ENCODE assay signal across 28 cellular contexts in genomic region chr7:108652886-108653285, GRCh38.
"Had no signal": no experiment of that assay in that cellular context is flagged by ENCODE, and none has a peak within 500 bp of the region (broad histone marks: within the 10 kb centered on the region; RNA-seq: fewer than 3 reads in every experiment).

No MANE protein-coding gene starts in this region.

- H3K4me1 ChIP-seq: colonic mucosa, esophagus squamous epithelium, foreskin keratinocyte, gastrocnemius medialis, heart left ventricle, heart right ventricle had no signal

- H3K36me3 ChIP-seq: colonic mucosa, esophagus muscularis mucosa, esophagus squamous epithelium, gastrocnemius medialis, gastroesophageal sphincter, heart left ventricle, heart right ventricle had no signal

- DNase-seq: colonic mucosa; cortex of kidney; dermis blood vessel endothelial cell; dorsolateral prefrontal cortex; effector CD4-positive, alpha-beta T cell; effector CD8-positive, alpha-beta T cell; effector memory CD4-positive, alpha-beta T cell; effector memory CD8-positive, alpha-beta T cell; endodermal cell; erythroblast; esophagus squamous epithelium; foreskin fibroblast; foreskin melanocyte; gastrocnemius medialis; glutamatergic neuron; head of caudate nucleus; heart left ventricle; heart right ventricle had no signal

- H3K9me3 ChIP-seq: colonic mucosa, esophagus muscularis mucosa, esophagus squamous epithelium, gastrocnemius medialis, gastroesophageal sphincter, heart left ventricle, heart right ventricle had no signal

- ATAC-seq: effector memory CD8-positive, alpha-beta T cell; esophagus mucosa; foreskin keratinocyte; gastrocnemius medialis; gastroesophageal sphincter; heart left ventricle; heart right ventricle had no signal

- H3K27me3 ChIP-seq: colonic mucosa, esophagus muscularis mucosa, esophagus squamous epithelium, foreskin keratinocyte, gastrocnemius medialis, gastroesophageal sphincter, heart left ventricle, heart right ventricle had no signal

- H3K4me3 ChIP-seq: colonic mucosa, coronary artery, dorsolateral prefrontal cortex, esophagus muscularis mucosa, esophagus squamous epithelium, gastrocnemius medialis, gastroesophageal sphincter, heart left ventricle, heart right ventricle had no signal

- FAIRE-seq: colon, endometrium, endothelial cell of umbilical vein, frontal cortex had no signal

- H3K27ac ChIP-seq: colonic mucosa, coronary artery, dorsolateral prefrontal cortex, epithelial cell of prostate, esophagus muscularis mucosa, esophagus squamous epithelium, foreskin keratinocyte, gastrocnemius medialis, gastroesophageal sphincter, heart left ventricle, heart right ventricle had no signal
